9 cellular contexts compared by ENCODE assay signal in the genomic region with DNA sequence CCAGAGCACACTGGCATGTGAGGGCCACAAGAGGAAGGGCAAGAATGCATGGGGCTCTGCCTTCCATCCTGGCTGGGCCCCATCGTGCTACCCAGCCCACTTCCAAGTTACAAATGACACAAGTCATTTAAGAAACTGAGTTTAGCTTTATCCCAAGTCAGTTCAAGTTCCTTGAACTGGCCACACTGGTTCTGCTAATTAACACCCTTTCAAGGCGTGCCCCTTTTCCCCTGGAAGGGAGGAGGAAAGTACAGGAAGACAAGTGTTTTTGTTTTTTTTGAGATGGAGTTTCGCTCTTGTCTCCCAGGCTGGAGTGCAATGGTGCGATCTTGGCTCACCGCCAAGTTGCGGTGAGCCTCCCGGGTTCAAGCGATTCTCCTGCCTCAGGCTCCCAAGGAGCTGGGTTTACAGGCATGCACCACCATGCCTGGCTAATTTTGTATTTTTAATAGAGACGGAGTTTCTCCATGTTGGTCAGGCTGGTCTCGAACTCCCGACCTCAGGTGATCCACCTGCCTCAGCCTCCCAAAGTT. TPM values are rescaled to one million over a fixed set of nuclear protein-coding genes. Genes with fewer than 3 reads are reported as not detected.
"Had no signal": no experiment of that assay in that cellular context is flagged by ENCODE, and none has a peak within 500 bp of the region (broad histone marks: within the 10 kb centered on the region; RNA-seq: fewer than 3 reads in every experiment).

No MANE protein-coding gene starts in this region.

RNA-seq across cellular contexts. Expression of a gene that starts 17.4 kb away (rescaled TPM):
- total RNA-seq: activated CD4-positive, alpha-beta memory T cell treated with anti-CD3 and anti-CD28 coated beads, Interleukin-2, amount 10 ng/mL, durations not matched to agents 7 days and 5 days; astrocyte; M059J had no signal

RNA-seq across cellular contexts. Expression of a gene that starts 30.0 kb away (rescaled TPM):
- total RNA-seq: adrenal gland, breast epithelium, cardiac septum, Right ventricle myocardium inferior had no signal

RNA-seq across cellular contexts. Expression of a gene that starts 34.4 kb away (rescaled TPM):
- total RNA-seq: body of pancreas, breast epithelium, cardiac septum, PC-9, Right ventricle myocardium inferior had no signal
